15 cellular contexts compared by ENCODE assay signal in genomic region chr6:169472786-169473416, GRCh38.
DNase-seq lines count a peak whose midpoint lies in the region; ATAC-seq and TF ChIP-seq lines count a peak whose summit lies in the region.
"Had no signal": no experiment of that assay in that cellular context is flagged by ENCODE, and none has a peak within 500 bp of the region (broad histone marks: within the 10 kb centered on the region; RNA-seq: fewer than 3 reads in every experiment).

No MANE protein-coding gene starts in this region.

- H3K27me3 Mint-ChIP-seq in activated naive CD4-positive, alpha-beta T cell treated with anti-CD3 and anti-CD28 coated beads for 36 hours (ENCODE audit: low read depth) = no peaks in the 10 kb centered on the region

- no peak overlapping the region for H3K4me3 Mint-ChIP-seq in activated naive CD4-positive, alpha-beta T cell treated with anti-CD3 and anti-CD28 coated beads for 36 hours

- peaks cover 0 to 11% of the 10 kb centered on the region in 2 donors for H3K4me1 ChIP-seq in ascending aorta
- peaks cover 0 to 17% (median 2%) of the 10 kb centered on the region in 4 donors for H3K4me1 ChIP-seq in right lobe of liver
- H3K4me1 ChIP-seq in vagina = no peaks in the 10 kb centered on the region

- TF ChIP-seq POLR2A in right lobe of liver (IDR thresholded peaks at IDR 0.05) = no peak
- TF ChIP-seq POLR2A in vagina (IDR thresholded peaks at IDR 0.05) = no peak

- H3K4me1 Mint-ChIP-seq in activated naive CD4-positive, alpha-beta T cell treated with anti-CD3 and anti-CD28 coated beads for 36 hours (ENCODE audit: low read depth) = no peaks in the 10 kb centered on the region

- H3K4me3 ChIP-seq in ascending aorta (peak overlapping the region; percentile 15 to 19), right lobe of liver (peak overlapping the region in 1 of 3 donors; percentile 2), vagina (no peak overlapping the region)
- H3K4me3 ChIP-seq: BLaER1 treated with 17β-estradiol and CSF1 and Interleukin-3, amounts not matched to agents 10 nM and 100 nM; SK-N-MC had no signal

- H3K9me3 ChIP-seq in ascending aorta = peaks cover 7 to 22% of the 10 kb centered on the region in 2 donors
- no peaks in the 10 kb centered on the region for H3K9me3 ChIP-seq in right lobe of liver
- H3K9me3 ChIP-seq in vagina = no peaks in the 10 kb centered on the region

- CTCF ChIA-PET in activated naive CD4-positive, alpha-beta T cell treated with anti-CD3 and anti-CD28 coated beads for 36 hours (lab: Charles Lee) = no interaction called here

- H3K36me3 Mint-ChIP-seq in activated naive CD4-positive, alpha-beta T cell treated with anti-CD3 and anti-CD28 coated beads for 36 hours (ENCODE audit: low read depth) = peaks cover 5% of the 10 kb centered on the region

- WGBS in right lobe of liver (ENCODE audit: insufficient coverage, low coverage, low lambda C conversion rate, missing lambda C conversion rate) = 23% methylated on average over 3 of the region's 3 CpGs

- intact Hi-C loops in ascending aorta (cut with DNase I) = no loop called here
- intact Hi-C loops in right lobe of liver (cut with DNase I) = no loop called here
- intact Hi-C loops in vagina (cut with DNase I) = no loop called here
- intact Hi-C loops in activated naive CD4-positive, alpha-beta T cell treated with anti-CD3 and anti-CD28 coated beads for 36 hours (cut with micrococcal nuclease) = no loop called here

- no peak overlapping the region for H3K27ac Mint-ChIP-seq in activated naive CD4-positive, alpha-beta T cell treated with anti-CD3 and anti-CD28 coated beads for 36 hours

- ATAC-seq in right lobe of liver = peak; percentile 81 to 84 (median 82)

- DNase-seq in NCI-H748 (lab: John Stamatoyannopoulos, UW; ENCODE audit: unreplicated experiment) = peak; percentile 13
- DNase-seq in NCI-H748 treated with DMSO at 0.1 percent for 48 hours (lab: John Stamatoyannopoulos, UW) = no peak
- DNase-seq in ascending aorta (ENCODE audit: low spot score in 2 of 2) = no peak
- DNase-seq in right lobe of liver = no peak
- no peak for DNase-seq in vagina (ENCODE audit: extremely low spot score in 2 of 2)
- no peak for DNase-seq in NCI-H524 (lab: John Stamatoyannopoulos, UW)
- no peak for DNase-seq in NCI-H2107 treated with DMSO at 0.1 percent for 48 hours (lab: John Stamatoyannopoulos, UW; ENCODE audit: unreplicated experiment)
- no peak for DNase-seq in activated naive CD4-positive, alpha-beta T cell treated with anti-CD3 and anti-CD28 coated beads for 36 hours
- DNase-seq: Karpas-422, NCI-H1436 treated with DMSO at 0.1 percent for 48 hours, NCI-H2107, NCI-H446, OCI-M1 had no signal

- H3K9me3 Mint-ChIP-seq in activated naive CD4-positive, alpha-beta T cell treated with anti-CD3 and anti-CD28 coated beads for 36 hours = peaks cover 20% of the 10 kb centered on the region

- H3K27me3 ChIP-seq in ascending aorta (no peaks in the 10 kb centered on the region), right lobe of liver (no peaks in the 10 kb centered on the region), vagina (no peaks in the 10 kb centered on the region)
- H3K27me3 ChIP-seq: BLaER1 treated with 17β-estradiol and CSF1 and Interleukin-3, amounts not matched to agents 10 nM and 100 nM had no signal

- H3K36me3 ChIP-seq in ascending aorta (no peaks in the 10 kb centered on the region), right lobe of liver (no peaks in the 10 kb centered on the region), vagina (no peaks in the 10 kb centered on the region)

- peak overlapping the region; percentile 67 to 73 for H3K27ac ChIP-seq in ascending aorta
- H3K27ac ChIP-seq in right lobe of liver = peak overlapping the region; percentile 28 to 76 (median 54)
- H3K27ac ChIP-seq in vagina = peak overlapping the region; percentile 1
- H3K27ac ChIP-seq: BLaER1 treated with 17β-estradiol and CSF1 and Interleukin-3, amounts not matched to agents 10 nM and 100 nM; SK-N-MC had no signal

- TF ChIP-seq CTCF in ascending aorta (IDR thresholded peaks at IDR 0.05) (no peak), right lobe of liver (IDR thresholded peaks at IDR 0.05) (no peak), vagina (IDR thresholded peaks at IDR 0.05) (no peak)

Comparison
In these comparisons a context has a peak if more than half of its experiments do, and no peak if none do; other contexts are left out.
1. H3K27ac ChIP-seq: peak in every context shown above with its lines; median percentile 70 in ascending aorta; 54 in right lobe of liver; 1 in vagina.
2. H3K4me3 ChIP-seq: peak in ascending aorta (2 of 2); none in vagina (0 of 2).